In the genomic region with DNA sequence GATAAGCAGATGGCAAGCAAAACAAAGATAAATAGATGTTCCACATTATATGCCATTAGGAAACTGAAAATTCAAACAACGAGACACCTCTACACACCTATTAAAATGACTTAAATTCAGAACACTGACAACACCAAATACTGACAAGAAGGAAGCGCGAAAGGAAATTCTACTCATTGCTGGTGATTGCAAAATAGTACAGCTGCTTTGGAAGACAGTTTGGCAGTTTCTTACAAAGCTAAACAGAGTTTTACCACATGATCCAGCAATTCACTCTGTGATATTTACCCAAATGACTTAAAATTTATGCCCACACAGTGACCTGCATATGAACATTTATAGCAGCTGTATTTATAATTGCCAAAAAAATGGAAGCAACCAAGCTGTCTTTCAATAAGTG, we compare ENCODE assay signal across 15 cellular contexts.
DNase-seq lines count a peak whose midpoint lies in the region; ATAC-seq and TF ChIP-seq lines count a peak whose summit lies in the region.
"Had no signal": no experiment of that assay in that cellular context is flagged by ENCODE, and none has a peak within 500 bp of the region (broad histone marks: within the 10 kb centered on the region; RNA-seq: fewer than 3 reads in every experiment).

No MANE protein-coding gene starts in this region.

- no peak overlapping the region for H3K14ac ChIP-seq in neuronal stem cell (ENCODE audit: low read length)

- no peak overlapping the region for H4K8ac ChIP-seq in neuronal stem cell (ENCODE audit: low read depth, low read length)

- no peak overlapping the region for H4K91ac ChIP-seq in neuronal stem cell (ENCODE audit: low read depth, low read length, poor library complexity)

- H2AFZ ChIP-seq in neuronal stem cell (ENCODE audit: low read length): no peak overlapping the region

- H3K27me3 ChIP-seq in neuronal stem cell (ENCODE audit: control insufficient read depth in 3 of 3, insufficient read depth in 3 of 3, low read depth in 1 of 3, low read length in 3 of 3): no peaks in the 10 kb centered on the region
- H3K27me3 ChIP-seq: uterus had no signal

- no peak overlapping the region for H3K4ac ChIP-seq in neuronal stem cell (ENCODE audit: low read length)

- no peaks in the 10 kb centered on the region for H3K9me3 ChIP-seq in neuronal stem cell (replicated peaks in 1 of 2; ENCODE audit: control insufficient read depth in 2 of 2, insufficient read depth in 1 of 2, low read depth in 1 of 2, low read length in 2 of 2)
- H3K9me3 ChIP-seq: uterus had no signal

- H3K23ac ChIP-seq in neuronal stem cell (ENCODE audit: low read depth, low read length, poor library complexity): no peak overlapping the region

- H2BK5ac ChIP-seq in neuronal stem cell (ENCODE audit: low read length): no peak overlapping the region

- H3K27ac ChIP-seq in neuronal stem cell (replicated peaks; ENCODE audit: low read length): no peak overlapping the region
- H3K27ac ChIP-seq: epithelial cell of prostate, uterus had no signal

- no peaks in the 10 kb centered on the region for H3K4me1 ChIP-seq in neuronal stem cell (ENCODE audit: control insufficient read depth in 2 of 2, insufficient read depth in 1 of 2, low read depth in 1 of 2, low read length in 2 of 2)
- H3K4me1 ChIP-seq: uterus had no signal

- DNase-seq in Right ventricle myocardium superior (no peak), cardiac septum (ENCODE audit: low spot score) (no peak), SIG-M5 treated with dmso at 0.1 percent for 504 hours (lab: John Stamatoyannopoulos, UW; ENCODE audit: unreplicated experiment) (peak; percentile 80), fibroblast of mammary gland (ENCODE audit: low read depth) (peak; percentile 61), stromal cell of bone marrow (ENCODE audit: low read depth) (peak; percentile 16), kidney tubule cell (ENCODE audit: low spot score) (no peak), neuronal stem cell (ENCODE audit: low spot score) (no peak)
- DNase-seq in stimulated activated CD8-positive, alpha-beta memory T cell treated with anti-CD3 and anti-CD28 coated beads, Interleukin-4, amount 100 ng/mL, for 48 hours: no peak
- DNase-seq: activated CD8-positive, alpha-beta memory T cell treated with anti-CD3 and anti-CD28 coated beads, Interleukin-2, amount 50 U/mL, for 48 hours; activated naive CD4-positive, alpha-beta T cell treated with anti-CD3 and anti-CD28 coated beads, Interleukin-2, amount 10 ng/mL, durations not matched to agents 7 days and 5 days; NCI-H1105; NCI-H510A; T-cell; uterus had no signal

- intact Hi-C loops in Right ventricle myocardium superior (cut with DNase I): no loop called here
- intact Hi-C loops in cardiac septum (cut with DNase I): no loop called here

- H3K36me3 ChIP-seq in neuronal stem cell (replicated peaks in 1 of 2; ENCODE audit: control insufficient read depth in 2 of 2, insufficient read depth in 2 of 2, low read length in 2 of 2): no peaks in the 10 kb centered on the region
- H3K36me3 ChIP-seq: uterus had no signal

- H3K79me1 ChIP-seq in neuronal stem cell (ENCODE audit: low read depth, low read length): no peaks in the 10 kb centered on the region

- no peak overlapping the region for H2BK15ac ChIP-seq in neuronal stem cell (ENCODE audit: low read length)

- no peak overlapping the region for H3K4me3 ChIP-seq in fibroblast of mammary gland (ENCODE audit: control insufficient read depth, low read depth, low read length)
- no peak overlapping the region for H3K4me3 ChIP-seq in neuronal stem cell (ENCODE audit: low read length in 2 of 2)
- H3K4me3 ChIP-seq: uterus had no signal

- WGBS in neuronal stem cell (ENCODE audit: extremely low coverage in 2 of 2, insufficient read length in 2 of 2, insufficient replicate concordance in 1 of 2), 2 donors: no CpG with 5 or more reads among the region's 3 CpGs

- no peak overlapping the region for H2BK12ac ChIP-seq in neuronal stem cell (ENCODE audit: low read length)

- H2BK120ac ChIP-seq in neuronal stem cell (ENCODE audit: low read depth, low read length): no peak overlapping the region

- no peak overlapping the region for H3K18ac ChIP-seq in neuronal stem cell (ENCODE audit: low read length)

- ATAC-seq in Right ventricle myocardium superior (ENCODE audit: poor library complexity): peak; percentile 55
- ATAC-seq: T-cell had no signal

- H3K4me2 ChIP-seq in neuronal stem cell (ENCODE audit: insufficient read depth, low read length, poor library complexity, severe bottlenecking): no peak overlapping the region

- no peak overlapping the region for H3K9ac ChIP-seq in neuronal stem cell (ENCODE audit: low read depth, low read length, poor library complexity)

- no peak overlapping the region for H2AK5ac ChIP-seq in neuronal stem cell (ENCODE audit: low read depth, low read length)

- no peak for TF ChIP-seq CTCF in fibroblast of mammary gland (conservative IDR thresholded peaks at IDR 0.05; ENCODE audit: control insufficient read depth, insufficient read depth, low read depth, low read length)

Comparison
In these comparisons a context has a peak if more than half of its experiments do, and no peak if none do; other contexts are left out.
1. DNase-seq: peak in SIG-M5 treated with dmso at 0.1 percent for 504 hours (single experiment), fibroblast of mammary gland (single experiment) and stromal cell of bone marrow (single experiment); none in Right ventricle myocardium superior (single experiment), cardiac septum (single experiment), stimulated activated CD8-positive, alpha-beta memory T cell treated with anti-CD3 and anti-CD28 coated beads, Interleukin-4, amount 100 ng/mL, for 48 hours (single experiment), kidney tubule cell (single experiment) and neuronal stem cell (single experiment).